In the genomic region with DNA sequence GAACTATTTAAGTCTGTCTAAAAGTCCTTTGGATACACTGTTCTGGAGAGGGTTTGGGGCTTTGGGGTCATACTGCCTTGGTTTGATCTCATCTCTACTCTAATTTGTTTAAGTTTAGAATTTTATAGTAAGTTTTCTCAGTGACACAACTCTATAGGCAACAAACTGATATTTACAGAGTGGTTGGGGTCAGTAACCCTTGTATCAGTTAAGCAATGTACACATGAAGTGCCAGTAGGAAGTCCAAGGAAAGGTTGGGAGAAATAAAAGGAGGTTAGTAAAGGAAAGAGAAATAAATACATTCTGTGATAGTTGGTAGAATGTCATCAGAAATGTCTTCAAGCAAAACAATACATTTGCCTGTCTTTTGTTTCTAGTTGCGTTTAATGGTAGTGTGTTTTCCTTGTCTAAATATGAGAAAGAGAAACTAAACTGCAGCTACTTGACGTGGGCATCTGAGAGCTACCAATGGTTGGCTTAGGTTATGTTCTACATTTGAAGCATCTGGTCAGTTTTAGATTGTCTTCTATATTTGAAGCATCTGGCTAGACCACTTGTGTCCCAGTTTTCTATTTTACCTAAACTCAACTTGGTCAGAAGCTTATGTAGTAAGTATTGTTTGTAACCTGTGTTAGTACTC, we compare ENCODE assay signal across 12 cellular contexts. TPM values are rescaled to one million over a fixed set of nuclear protein-coding genes. Genes with fewer than 3 reads are reported as not detected.
DNase-seq lines count a peak whose midpoint lies in the region; ATAC-seq and TF ChIP-seq lines count a peak whose summit lies in the region.
"Had no signal": no experiment of that assay in that cellular context is flagged by ENCODE, and none has a peak within 500 bp of the region (broad histone marks: within the 10 kb centered on the region; RNA-seq: fewer than 3 reads in every experiment).

No MANE protein-coding gene starts in this region.

- peak overlapping the region; percentile 70 for H3K4me3 Mint-ChIP-seq in CD8-positive, alpha-beta T cell
- peak overlapping the region; percentile 54 for H3K4me3 Mint-ChIP-seq in central memory CD8-positive, alpha-beta T cell

- no peak for TF ChIP-seq CTCF in CD8-positive, alpha-beta T cell (IDR thresholded peaks at IDR 0.05)
- TF ChIP-seq CTCF in prostate gland (IDR thresholded peaks at IDR 0.05) = no peak

- H3K4me3 ChIP-seq in CD8-positive, alpha-beta T cell (ENCODE audit: low read depth, low read length) = no peak overlapping the region
- H3K4me3 ChIP-seq in right cardiac atrium (ENCODE audit: low read length) (no peak overlapping the region), prostate gland (no peak overlapping the region)
- H3K4me3 ChIP-seq: uterus had no signal

- no peaks in the 10 kb centered on the region for H3K27me3 ChIP-seq in CD8-positive, alpha-beta T cell (ENCODE audit: insufficient read depth, low read length)
- no peaks in the 10 kb centered on the region for H3K27me3 ChIP-seq in right cardiac atrium (ENCODE audit: control insufficient read depth, insufficient read depth)
- no peaks in the 10 kb centered on the region for H3K27me3 ChIP-seq in prostate gland (replicated peaks; ENCODE audit: insufficient read depth)
- H3K27me3 ChIP-seq: uterus had no signal

- no peaks in the 10 kb centered on the region for H3K9me3 Mint-ChIP-seq in CD8-positive, alpha-beta T cell
- H3K9me3 Mint-ChIP-seq in central memory CD8-positive, alpha-beta T cell = no peaks in the 10 kb centered on the region

- no peak for TF ChIP-seq POLR2A in prostate gland (IDR thresholded peaks at IDR 0.05)

- peaks cover 37% of the 10 kb centered on the region for H3K4me1 Mint-ChIP-seq in CD8-positive, alpha-beta T cell (ENCODE audit: low read depth)
- H3K4me1 Mint-ChIP-seq in central memory CD8-positive, alpha-beta T cell = peaks cover 12% of the 10 kb centered on the region

- intact Hi-C loops in CD8-positive, alpha-beta T cell (cut with DNase I, micrococcal nuclease) = loop anchor here (10.0 kb wide), 3 partner anchors 47 to 1027 kb away; partner anchors contain the start of genes P2RY10 (in 1 of the 2) and PGAM4 (in 1 of the 2)
- intact Hi-C loops in right cardiac atrium (cut with DNase I) = loop anchor here in 1 of 4 donors (10.0 kb wide), 1 partner anchor 107 kb away; no protein-coding TSS in a partner anchor
- intact Hi-C loops in prostate gland (cut with DNase I) = loop anchor here (10.0 kb wide), 1 partner anchor 107 kb away; no protein-coding TSS in a partner anchor

- WGBS in right cardiac atrium = 52% methylated on average over 2 of the region's 2 CpGs
- WGBS in prostate gland = 63% methylated on average over 2 of the region's 2 CpGs

- no peaks in the 10 kb centered on the region for H3K9me3 ChIP-seq in CD8-positive, alpha-beta T cell (ENCODE audit: low read length)
- H3K9me3 ChIP-seq in right cardiac atrium (ENCODE audit: control insufficient read depth, low read length) (no peaks in the 10 kb centered on the region), prostate gland (no peaks in the 10 kb centered on the region)
- H3K9me3 ChIP-seq: uterus had no signal

- POLR2A ChIA-PET in CD8-positive, alpha-beta T cell (lab: Charles Lee) = interaction anchor here (0.7 kb wide), 1 partner anchor 144 kb away, joined by 3 read pairs; no protein-coding TSS in a partner anchor

- CTCF ChIA-PET in CD8-positive, alpha-beta T cell (lab: Charles Lee) = interaction anchor here (0.9 kb wide), 1 partner anchor 107 kb away, joined by 4 read pairs; no protein-coding TSS in a partner anchor

- no peak for DNase-seq in CD8-positive, alpha-beta T cell
- DNase-seq in central memory CD8-positive, alpha-beta T cell (ENCODE audit: low spot score in 2 of 2) = no peak
- DNase-seq in right cardiac atrium (no peak), HPDE6-E6E7 (ENCODE audit: extremely low spot score) (no peak), Ammon's horn (ENCODE audit: low spot score) (no peak), prostate gland (ENCODE audit: low spot score) (no peak)
- DNase-seq: COR-L47, SHP77 treated with DMSO at 0.1 percent for 48 hours, uterus had no signal

- ATAC-seq in CD8-positive, alpha-beta T cell = no peak
- peak; percentile 59 for ATAC-seq in GM18907 (IDR thresholded peaks at IDR 0.05; ENCODE audit: unreplicated experiment)
- peak; percentile 67 for ATAC-seq in HG03354 (IDR thresholded peaks at IDR 0.05; ENCODE audit: poor library complexity, severe bottlenecking, unreplicated experiment)
- no peak for ATAC-seq in central memory CD8-positive, alpha-beta T cell (replicated peaks; ENCODE audit: extremely low read depth, poor library complexity, severe bottlenecking)
- no peak for ATAC-seq in right cardiac atrium

- H3K4me1 ChIP-seq in CD8-positive, alpha-beta T cell (ENCODE audit: insufficient read depth, low read length) = peaks cover 19% of the 10 kb centered on the region
- no peaks in the 10 kb centered on the region for H3K4me1 ChIP-seq in right cardiac atrium (ENCODE audit: control insufficient read depth, insufficient read depth, low read length)
- H3K4me1 ChIP-seq in prostate gland (replicated peaks) = no peaks in the 10 kb centered on the region
- H3K4me1 ChIP-seq: uterus had no signal

- H3K36me3 Mint-ChIP-seq in CD8-positive, alpha-beta T cell = no peaks in the 10 kb centered on the region
- no peaks in the 10 kb centered on the region for H3K36me3 Mint-ChIP-seq in central memory CD8-positive, alpha-beta T cell (ENCODE audit: insufficient read depth)

- H3K36me3 ChIP-seq in CD8-positive, alpha-beta T cell (ENCODE audit: insufficient read depth, low read length) = no peaks in the 10 kb centered on the region
- no peaks in the 10 kb centered on the region for H3K36me3 ChIP-seq in prostate gland
- H3K36me3 ChIP-seq: uterus had no signal

- H3K27ac ChIP-seq in CD8-positive, alpha-beta T cell (ENCODE audit: low read depth, low read length) = no peak overlapping the region
- H3K27ac ChIP-seq in right cardiac atrium (ENCODE audit: low read length) (no peak overlapping the region), prostate gland (no peak overlapping the region)
- H3K27ac ChIP-seq: uterus had no signal

- no peaks in the 10 kb centered on the region for H3K27me3 Mint-ChIP-seq in CD8-positive, alpha-beta T cell (ENCODE audit: low read depth)
- no peaks in the 10 kb centered on the region for H3K27me3 Mint-ChIP-seq in central memory CD8-positive, alpha-beta T cell

- H3K27ac Mint-ChIP-seq in CD8-positive, alpha-beta T cell = peak overlapping the region; percentile 82
- H3K27ac Mint-ChIP-seq in central memory CD8-positive, alpha-beta T cell (ENCODE audit: low read depth) = peak overlapping the region; percentile 95

RNA-seq across cellular contexts. Expression of gene ATP7A, which starts 6.9 kb away (rescaled TPM):
- 10 to 100 TPM; 14.3 to 15.3 TPM for total RNA-seq in CD8-positive, alpha-beta T cell
- total RNA-seq in right cardiac atrium = 10 to 100 TPM in 1 of 4 donors, 1 to 10 TPM in 3; 6.7 to 11.5 (median 7.8) TPM
- polyA plus RNA-seq in right cardiac atrium = 1.6 TPM
- 10 to 100 TPM in 1 of 2 donors, 1 to 10 TPM in 1; 9.8 to 15.1 TPM for total RNA-seq in prostate gland

RNA-seq across cellular contexts. Expression of gene COX7B, which starts 18.1 kb away (rescaled TPM):
- 100 to 1,000 TPM; 127 to 134 TPM for total RNA-seq in CD8-positive, alpha-beta T cell
- total RNA-seq in right cardiac atrium = 1,000 to 10,000 TPM; 1,046 to 1,477 (median 1,227) TPM
- 5,401 TPM for polyA plus RNA-seq in right cardiac atrium
- 100 to 1,000 TPM; 203 to 374 TPM for total RNA-seq in prostate gland

RNA-seq across cellular contexts. Expression of gene MAGT1, which starts 22.2 kb away (rescaled TPM):
- total RNA-seq in CD8-positive, alpha-beta T cell = 10 to 100 TPM; 33.0 to 35.1 TPM
- 10 to 100 TPM; 47.1 to 66.4 (median 59.6) TPM for total RNA-seq in right cardiac atrium
- polyA plus RNA-seq in right cardiac atrium = 31.1 TPM
- total RNA-seq in prostate gland = 10 to 100 TPM; 37.1 to 79.4 TPM

RNA-seq across cellular contexts. Expression of gene PGAM4, which starts 52.0 kb away (rescaled TPM):
- total RNA-seq in CD8-positive, alpha-beta T cell = not detected
- total RNA-seq in right cardiac atrium (under 1 TPM in 1 of 4 donors, not detected in 3; 0.34 TPM), prostate gland (not detected)
- not detected for polyA plus RNA-seq in right cardiac atrium
- total RNA-seq: dermis microvascular lymphatic vessel endothelial cell, uterus had no signal

Comparison
In these comparisons a context has a peak if more than half of its experiments do, and no peak if none do; other contexts are left out.
1. ATAC-seq: peak in GM18907 (single experiment) and HG03354 (single experiment); none in CD8-positive, alpha-beta T cell (single experiment), central memory CD8-positive, alpha-beta T cell (single experiment) and right cardiac atrium (0 of 2).